In the genomic region with DNA sequence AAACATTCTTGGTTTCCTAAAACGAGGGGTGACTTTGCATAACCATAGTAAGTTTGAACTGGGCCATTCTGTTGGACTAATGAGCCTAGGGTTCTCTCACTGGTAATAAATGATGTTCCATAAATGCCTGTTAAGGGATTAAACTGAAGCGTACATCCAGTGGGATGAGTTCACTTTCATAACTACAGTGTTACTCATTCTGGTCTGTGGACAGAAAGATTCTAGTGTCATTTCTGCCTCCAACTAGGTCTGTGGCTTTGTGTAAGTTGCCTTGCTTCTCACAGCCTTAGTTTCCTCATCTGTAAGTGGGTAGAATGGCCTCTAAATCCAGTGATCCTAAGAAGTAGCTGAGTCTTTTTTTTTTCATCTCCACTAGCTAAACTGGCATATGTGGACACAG, we compare ENCODE assay signal across 20 cellular contexts.
"Had no signal": no experiment of that assay in that cellular context is flagged by ENCODE, and none has a peak within 500 bp of the region (broad histone marks: within the 10 kb centered on the region; RNA-seq: fewer than 3 reads in every experiment).

No MANE protein-coding gene starts in this region.

- H3K4me3 ChIP-seq: coronary artery, esophagus muscularis mucosa, lung, neural progenitor cell, ovary, thyroid gland had no signal

- H3K27me3 ChIP-seq: esophagus muscularis mucosa, neural progenitor cell, ovary, thyroid gland had no signal

- ATAC-seq: left colon, sciatic nerve had no signal

- DNase-seq: activated CD4-positive, alpha-beta T cell treated with anti-CD3 and anti-CD28 coated beads for 1 hour; activated CD4-positive, alpha-beta T cell treated with anti-CD3 and anti-CD28 coated beads, Interleukin-2, amount 50 U/mL, for 4 hours; activated naive CD4-positive, alpha-beta T cell; activated naive CD8-positive, alpha-beta T cell treated with anti-CD3 and anti-CD28 coated beads, Interleukin-2, amount 10 ng/mL, durations not matched to agents 7 days and 5 days; activated T-cell treated with anti-CD3 and anti-CD28 coated beads for 4 hours; aorta; caudate nucleus; foreskin melanocyte; left colon; naive B cell; ovary; stimulated activated CD4-positive, alpha-beta T cell treated with anti-CD3 and anti-CD28 coated beads, Interleukin-1b, Interleukin-23, amount 100 ng/mL, for 48 hours; T-helper 1 cell; T1000; thyroid gland had no signal

- H3K36me3 ChIP-seq: esophagus muscularis mucosa, neural progenitor cell, ovary, thyroid gland had no signal
